8 cellular contexts compared by ENCODE assay signal in the genomic region with DNA sequence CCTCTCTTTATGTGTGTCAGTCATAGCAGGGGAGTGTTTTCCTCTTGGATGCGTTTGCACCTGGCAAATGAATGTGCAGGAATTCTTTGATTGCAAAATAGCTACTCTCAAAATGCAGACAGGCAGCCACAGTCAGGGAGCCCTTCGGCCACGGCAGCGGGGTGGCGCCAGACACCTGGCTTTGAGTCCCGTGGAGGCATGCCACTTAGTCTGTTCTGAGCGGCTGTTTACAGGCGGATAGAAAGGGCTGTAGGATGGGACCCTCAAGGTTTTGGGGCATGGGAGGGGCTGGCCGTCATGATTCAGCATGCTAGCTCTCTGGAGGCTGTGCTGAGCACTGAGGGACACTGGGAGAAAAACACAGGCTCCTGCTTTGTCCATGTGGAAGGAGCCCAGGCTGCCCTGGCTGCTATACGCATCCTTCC.
A peak's percentile ranks its signal among the peaks of the same experiment; 100 is the strongest.
DNase-seq lines count a peak whose midpoint lies in the region; ATAC-seq, FAIRE-seq and TF ChIP-seq lines count a peak whose summit lies in the region.

No MANE protein-coding gene starts in this region.

- no peak for FAIRE-seq in bronchial epithelial cell (lab: Jason Lieb, UNC)

- TF ChIP-seq CTCF in Panc1 (IDR thresholded peaks at IDR 0.05) (peak; percentile 86), bronchial epithelial cell (IDR thresholded peaks at IDR 0.05; ENCODE audit: insufficient read depth, low read length, severe bottlenecking) (peak; percentile 95)

- CTCF ChIA-PET in CD8-positive, alpha-beta memory T cell (lab: Charles Lee) = interaction anchor here (1.2 to 3.8 kb wide), 3 partner anchors 205 to 213 kb away, joined by 4 to 25 read pairs (median 4); no protein-coding TSS in a partner anchor
- CTCF ChIA-PET in Panc1 (lab: Charles Lee) = interaction anchor here (0.6 to 2.1 kb wide), 7 partner anchors 23 to 205 kb away, joined by 4 to 18 read pairs (median 7); no protein-coding TSS in a partner anchor

- H3K27ac ChIP-seq in CD8-positive, alpha-beta memory T cell (ENCODE audit: low read depth, low read length) = peak overlapping the region; percentile 35
- H3K27ac ChIP-seq in Panc1 (ENCODE audit: low read length) = peak overlapping the region; percentile 94

- H3K27ac Mint-ChIP-seq in CD8-positive, alpha-beta memory T cell = no peak overlapping the region
- H3K27ac Mint-ChIP-seq in activated T-helper 17 cell treated with anti-CD3 and anti-CD28 coated beads, Interleukin-2, amount 50 U/mL, for 72 hours = no peak overlapping the region

- no TSS peak for BruUV-seq in Panc1 (replicated peaks; lab: Mats Ljungman, UMichigan)

- intact Hi-C loops in Panc1 (cut with micrococcal nuclease; ENCODE audit: unreplicated experiment) = loop anchor here (5.0 to 10.0 kb wide), 2 partner anchors 85 to 207 kb away; no protein-coding TSS in a partner anchor

- H3K4me1 ChIP-seq in CD8-positive, alpha-beta memory T cell (ENCODE audit: insufficient read depth, low read length) = no peaks in the 10 kb centered on the region
- H3K4me1 ChIP-seq in Panc1 (ENCODE audit: control insufficient read depth, insufficient read depth, low read length) = peaks cover 75% of the 10 kb centered on the region

- peaks cover 4 to 15% (median 13%) of the 10 kb centered on the region in 3 donors for H3K4me1 Mint-ChIP-seq in CD8-positive, alpha-beta memory T cell
- H3K4me1 Mint-ChIP-seq in activated T-helper 17 cell treated with anti-CD3 and anti-CD28 coated beads, Interleukin-2, amount 50 U/mL, for 72 hours = peaks cover 15% of the 10 kb centered on the region

- ATAC-seq in Panc1 = peak; percentile 82
- ATAC-seq in activated T-helper 17 cell treated with anti-CD3 and anti-CD28 coated beads, Interleukin-2, amount 50 U/mL, for 72 hours (replicated peaks) = no peak

- peak in 2 of 5 donors; percentile 38 to 53 for DNase-seq in CD8-positive, alpha-beta memory T cell
- DNase-seq in HT-29 (ENCODE audit: low spot score) (peak; percentile 83), Panc1 (ENCODE audit: low read depth, low spot score) (peak; percentile 45), bronchial epithelial cell (ENCODE audit: low read depth) (peak; percentile 86), iris pigment epithelial cell (ENCODE audit: low read depth) (peak; percentile 72), smooth muscle cell of the brain vasculature (ENCODE audit: low read depth, low spot score) (peak; percentile 20)
- DNase-seq in activated effector memory CD4-positive, alpha-beta T cell treated with Interleukin-2 at 50 U/mL for 16 hours = no peak

- no peaks in the 10 kb centered on the region for H3K9me3 ChIP-seq in CD8-positive, alpha-beta memory T cell (ENCODE audit: low read length)
- no peaks in the 10 kb centered on the region for H3K9me3 ChIP-seq in Panc1 (ENCODE audit: control insufficient read depth, insufficient read depth, low read depth, low read length)

- H3K27me3 Mint-ChIP-seq in CD8-positive, alpha-beta memory T cell = peaks cover 0 to 2% of the 10 kb centered on the region in 2 donors
- no peaks in the 10 kb centered on the region for H3K27me3 Mint-ChIP-seq in activated T-helper 17 cell treated with anti-CD3 and anti-CD28 coated beads, Interleukin-2, amount 50 U/mL, for 72 hours

- H3K9me3 Mint-ChIP-seq in CD8-positive, alpha-beta memory T cell = no peaks in the 10 kb centered on the region
- no peaks in the 10 kb centered on the region for H3K9me3 Mint-ChIP-seq in activated T-helper 17 cell treated with anti-CD3 and anti-CD28 coated beads, Interleukin-2, amount 50 U/mL, for 72 hours

- no peak overlapping the region for H3K4me3 ChIP-seq in CD8-positive, alpha-beta memory T cell (ENCODE audit: low read length)
- H3K4me3 ChIP-seq in Panc1 (ENCODE audit: low read depth in 2 of 2, low read length in 2 of 2) (no peak overlapping the region), bronchial epithelial cell (ENCODE audit: low read depth, low read length) (no peak overlapping the region)

- peaks cover 0 to 3% (median 0%) of the 10 kb centered on the region in 3 donors for H3K36me3 Mint-ChIP-seq in CD8-positive, alpha-beta memory T cell
- H3K36me3 Mint-ChIP-seq in activated T-helper 17 cell treated with anti-CD3 and anti-CD28 coated beads, Interleukin-2, amount 50 U/mL, for 72 hours (ENCODE audit: low read depth) = no peaks in the 10 kb centered on the region

- in situ Hi-C loops in Panc1 (cut with HindIII; ENCODE audit: low pct_unique_long_range_greater_than_20kb, low sequenced_read_pairs) = no loop called here

- no peaks in the 10 kb centered on the region for H3K36me3 ChIP-seq in CD8-positive, alpha-beta memory T cell (ENCODE audit: insufficient read depth, low read length)
- no peaks in the 10 kb centered on the region for H3K36me3 ChIP-seq in Panc1 (ENCODE audit: control insufficient read depth, insufficient read depth, low read length)
- no peaks in the 10 kb centered on the region for H3K36me3 ChIP-seq in bronchial epithelial cell (ENCODE audit: control insufficient read depth, insufficient read depth, low read length)

- H3K4me3 Mint-ChIP-seq in CD8-positive, alpha-beta memory T cell = peak overlapping the region in 1 of 7 donors; percentile 77
- no peak overlapping the region for H3K4me3 Mint-ChIP-seq in activated T-helper 17 cell treated with anti-CD3 and anti-CD28 coated beads, Interleukin-2, amount 50 U/mL, for 72 hours

- no peaks in the 10 kb centered on the region for H3K27me3 ChIP-seq in CD8-positive, alpha-beta memory T cell (ENCODE audit: insufficient read depth, low read length, poor library complexity, severe bottlenecking)
- H3K27me3 ChIP-seq in Panc1 (ENCODE audit: control insufficient read depth, insufficient read depth, low read length) (no peaks in the 10 kb centered on the region), bronchial epithelial cell (ENCODE audit: control insufficient read depth, insufficient read depth, low read length) (no peaks in the 10 kb centered on the region)

- POLR2A ChIA-PET in CD8-positive, alpha-beta memory T cell (lab: Charles Lee) = no interaction called here
- POLR2A ChIA-PET in Panc1 (lab: Charles Lee) = no interaction called here
